Comparison of ENCODE assay signal across 9 cellular contexts in the genomic region with DNA sequence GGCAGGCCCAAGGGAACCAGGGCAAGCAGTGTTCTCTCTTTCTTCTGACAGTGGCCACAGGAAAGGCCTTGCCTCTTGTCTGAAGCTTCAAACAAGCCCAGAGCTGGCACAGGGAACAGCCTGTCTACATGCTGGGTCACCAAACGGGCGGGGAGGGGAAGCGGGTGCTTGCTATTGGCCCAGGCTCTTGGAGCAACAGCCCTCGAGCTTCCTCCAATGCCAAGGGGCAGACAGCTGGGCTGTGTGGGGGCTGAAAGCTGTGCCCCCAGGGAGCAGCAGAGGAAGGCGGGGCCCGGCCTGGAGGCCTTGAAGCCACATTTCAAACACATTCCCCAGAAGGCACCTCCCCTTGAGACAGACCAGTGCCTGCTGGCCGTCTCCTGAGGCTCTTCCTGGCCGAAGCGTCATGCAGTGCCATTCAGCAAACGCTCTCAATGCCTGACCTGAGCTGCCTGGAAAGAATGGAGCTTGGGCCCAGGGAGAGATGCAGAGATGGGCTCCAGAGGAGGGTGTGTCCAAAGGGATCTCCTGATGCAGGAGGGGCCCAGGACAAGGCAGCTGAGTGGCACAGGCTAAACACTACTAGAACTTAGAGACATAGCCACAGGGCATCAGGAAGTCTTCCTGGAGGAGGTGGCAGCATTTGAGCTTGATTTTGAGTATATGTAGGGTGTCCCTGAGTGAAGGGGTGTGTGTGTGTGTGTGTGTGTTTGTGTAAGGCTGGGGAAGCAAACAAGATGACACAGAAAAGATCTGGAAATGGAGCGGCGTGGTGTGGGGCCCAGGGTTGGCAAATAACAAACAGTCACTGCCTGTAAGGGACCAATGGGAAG. TPM values are rescaled to one million over a fixed set of nuclear protein-coding genes. Genes with fewer than 3 reads are reported as not detected.
A peak's percentile ranks its signal among the peaks of the same experiment; 100 is the strongest.
DNase-seq lines count a peak whose midpoint lies in the region; ATAC-seq, FAIRE-seq and TF ChIP-seq lines count a peak whose summit lies in the region.
"Had no signal": no experiment of that assay in that cellular context is flagged by ENCODE, and none has a peak within 500 bp of the region (broad histone marks: within the 10 kb centered on the region; RNA-seq: fewer than 3 reads in every experiment).

No MANE protein-coding gene starts in this region.

- POLR2A ChIA-PET in GM10248 (lab: Yijun Ruan, JAX), result no interaction called here

- H3K4me3 ChIP-seq in astrocyte of the spinal cord (ENCODE audit: low read depth, low read length) (no peak overlapping the region), left lung (no peak overlapping the region), vagina (no peak overlapping the region)
- H3K4me3 ChIP-seq: GM12878 had no signal

- intact Hi-C loops in left lung (cut with DNase I), result no loop called here
- intact Hi-C loops in vagina (cut with DNase I), result loop anchor here (5.0 kb wide), 2 partner anchors 164 to 229 kb away; no protein-coding TSS in a partner anchor

- peak; percentile 8 for ATAC-seq in left lung
- ATAC-seq in HG03108 (IDR thresholded peaks at IDR 0.05; ENCODE audit: unreplicated experiment), result no peak
- ATAC-seq: GM12878 had no signal

- H3K27ac ChIP-seq in left lung (no peak overlapping the region), vagina (no peak overlapping the region)

- peak; percentile 80 for DNase-seq in AG20443 (ENCODE audit: low spot score)
- peak; percentile 70 for DNase-seq in HK-2 (ENCODE audit: unreplicated experiment)
- DNase-seq in astrocyte of the spinal cord (ENCODE audit: low read depth, low spot score), result peak; percentile 63
- DNase-seq in left lung, result peak in 1 of 2 donors; percentile 79
- no peak for DNase-seq in frontal cortex (ENCODE audit: low spot score in 2 of 2)
- no peak for DNase-seq in vagina (ENCODE audit: extremely low spot score in 2 of 2)
- no peak for DNase-seq in GM10248 (ENCODE audit: extremely low spot score)

- H3K9me3 ChIP-seq in left lung (no peaks in the 10 kb centered on the region), vagina (no peaks in the 10 kb centered on the region)

- H3K27me3 ChIP-seq in left lung (peaks cover 51 to 100% of the 10 kb centered on the region in 2 donors), vagina (peaks cover 23% of the 10 kb centered on the region)

- TF ChIP-seq CTCF in astrocyte of the spinal cord (IDR thresholded peaks at IDR 0.05; ENCODE audit: low read depth, low read length), result no peak
- TF ChIP-seq CTCF in left lung (IDR thresholded peaks at IDR 0.05), result no peak
- no peak for TF ChIP-seq CTCF in vagina (IDR thresholded peaks at IDR 0.05)
- no peak for TF ChIP-seq CTCF in GM10248 (IDR thresholded peaks at IDR 0.05; ENCODE audit: control extremely low read depth, extremely low read depth, low read depth, missing control alignments)

- H3K4me1 ChIP-seq in left lung (peaks cover 4 to 37% of the 10 kb centered on the region in 2 donors), vagina (peaks cover 44% of the 10 kb centered on the region)

- TF ChIP-seq POLR2A in vagina (IDR thresholded peaks at IDR 0.05), result no peak

- FAIRE-seq in frontal cortex (lab: Jason Lieb, UNC), result no peak
- FAIRE-seq: GM12878 had no signal

- in situ Hi-C loops in astrocyte of the spinal cord (cut with HindIII; ENCODE audit: low sequenced_read_pairs), result no loop called here

- H3K36me3 ChIP-seq in left lung (no peaks in the 10 kb centered on the region), vagina (no peaks in the 10 kb centered on the region)

- CTCF ChIA-PET in GM10248 (lab: Yijun Ruan, JAX), result interaction anchor here (2.0 kb wide), 1 partner anchor 235 kb away, joined by 7 read pairs; no protein-coding TSS in a partner anchor

RNA-seq across cellular contexts. Expression of gene FIBCD1, which starts 2.5 kb away (rescaled TPM):
- total RNA-seq in left lung (10 to 100 TPM in 1 of 2 donors, 1 to 10 TPM in 1; 2.5 to 11.4 TPM), frontal cortex (0.82 TPM), vagina (not detected)

RNA-seq across cellular contexts. Expression of gene QRFP, which starts 39.9 kb away (rescaled TPM):
- total RNA-seq in left lung (under 1 TPM in 1 of 2 donors, not detected in 1; 0.16 TPM), frontal cortex (under 0.01 TPM), vagina (not detected)
- total RNA-seq: GM12878 had no signal

Comparison
In these comparisons a context has a peak if more than half of its experiments do, and no peak if none do; other contexts are left out.
1. DNase-seq: peak in AG20443 (single experiment), HK-2 (single experiment) and astrocyte of the spinal cord (single experiment); none in frontal cortex (0 of 2), vagina (0 of 2) and GM10248 (single experiment).